8 cellular contexts compared by ENCODE assay signal in the genomic region with DNA sequence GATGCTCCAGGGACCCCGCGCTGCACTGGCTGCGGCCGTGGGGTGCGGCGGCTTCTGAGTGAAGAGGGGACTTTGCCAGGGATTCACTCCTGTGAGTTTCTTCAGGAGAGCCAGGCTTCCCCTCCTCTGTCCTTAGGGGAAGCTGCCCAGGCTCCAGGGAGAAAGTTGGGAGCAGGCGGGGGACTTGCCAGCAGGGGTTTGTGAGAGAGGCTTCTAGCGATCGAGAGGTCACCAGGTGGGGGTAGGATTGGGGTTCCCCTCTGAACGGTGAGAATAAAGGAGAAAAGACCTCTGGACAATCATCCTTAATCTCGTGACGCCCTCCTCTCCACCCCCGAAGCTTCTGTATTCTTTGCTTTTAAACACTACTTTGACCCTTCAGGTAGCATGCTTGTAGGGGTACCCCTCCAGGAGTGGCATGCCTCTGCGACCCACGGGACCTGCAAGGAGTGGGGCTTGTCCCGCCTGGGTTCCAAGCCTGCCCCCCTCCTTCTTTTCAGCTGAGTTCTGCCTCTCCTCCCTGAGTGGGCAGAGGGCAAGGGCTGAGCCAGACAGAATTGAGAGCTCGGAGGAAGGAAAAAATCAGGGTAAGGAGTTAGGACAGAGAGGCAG. TPM values are rescaled to one million over a fixed set of nuclear protein-coding genes. Genes with fewer than 3 reads are reported as not detected.
DNase-seq lines count a peak whose midpoint lies in the region; ATAC-seq, FAIRE-seq and TF ChIP-seq lines count a peak whose summit lies in the region.

No MANE protein-coding gene starts in this region.

- H3K36me3 ChIP-seq in astrocyte (ENCODE audit: insufficient read depth, low read length) (no peaks in the 10 kb centered on the region), HepG2 (replicated peaks in 1 of 2; ENCODE audit: control insufficient read depth in 1 of 2, insufficient read depth in 2 of 2, low read length in 2 of 2) (no peaks in the 10 kb centered on the region)

- peaks cover 74% of the 10 kb centered on the region for H3K27me3 Mint-ChIP-seq in activated CD4-positive, alpha-beta T cell treated with anti-CD3 and anti-CD28 coated beads, Interleukin-2, amount 10 ng/mL, durations not matched to agents 24 days and 14 days
- H3K27me3 Mint-ChIP-seq in astrocyte (ENCODE audit: low read depth, unreplicated experiment), result peaks cover 40% of the 10 kb centered on the region
- peaks cover 87% of the 10 kb centered on the region for H3K27me3 Mint-ChIP-seq in stimulated activated naive CD8-positive, alpha-beta T cell treated with anti-CD3 and anti-CD28 coated beads, Interleukin-15, amount 100 ng/mL, for 72 hours

- H4K20me1 ChIP-seq in astrocyte (ENCODE audit: insufficient read depth, low read length), result no peaks in the 10 kb centered on the region
- no peaks in the 10 kb centered on the region for H4K20me1 ChIP-seq in HepG2 (ENCODE audit: insufficient read depth, low read length)

- ATAC-seq in HepG2, result no peak
- ATAC-seq in stimulated activated naive CD8-positive, alpha-beta T cell treated with anti-CD3 and anti-CD28 coated beads, Interleukin-15, amount 100 ng/mL, for 72 hours, result peak; percentile 1
- ATAC-seq in GM19463 (IDR thresholded peaks at IDR 0.05; ENCODE audit: unreplicated experiment), result no peak

- in situ Hi-C loops in HepG2 (cut with HindIII; ENCODE audit: extremely low pct_ligation_motif_present, low pct_unique_long_range_greater_than_20kb), result no loop called here

- peaks cover 4% of the 10 kb centered on the region for H3K4me1 Mint-ChIP-seq in activated CD4-positive, alpha-beta T cell treated with anti-CD3 and anti-CD28 coated beads, Interleukin-2, amount 10 ng/mL, durations not matched to agents 24 days and 14 days
- peaks cover 4% of the 10 kb centered on the region for H3K4me1 Mint-ChIP-seq in astrocyte (ENCODE audit: low read depth, unreplicated experiment)
- H3K4me1 Mint-ChIP-seq in stimulated activated naive CD8-positive, alpha-beta T cell treated with anti-CD3 and anti-CD28 coated beads, Interleukin-15, amount 100 ng/mL, for 72 hours, result peaks cover 40% of the 10 kb centered on the region

- H3K4me1 ChIP-seq in astrocyte (ENCODE audit: insufficient read depth, low read length) (peaks cover 5% of the 10 kb centered on the region), HepG2 (ENCODE audit: insufficient read depth, low read length) (no peaks in the 10 kb centered on the region; the same call in 1 of the 2 replicates)

- H3K79me2 ChIP-seq in astrocyte (ENCODE audit: insufficient read depth, low read length), result no peaks in the 10 kb centered on the region
- no peaks in the 10 kb centered on the region for H3K79me2 ChIP-seq in HepG2 (ENCODE audit: insufficient read depth, low read length)

- no peak for TF ChIP-seq POLR2A in HepG2 (IDR thresholded peaks at IDR 0.05; ENCODE audit: insufficient read depth in 1 of 2, low read depth in 2 of 2, low read length in 2 of 2)

- 11% methylated on average over 17 of the region's 17 CpGs for WGBS in HepG2 (ENCODE audit: low lambda C conversion rate)

- H3K27ac ChIP-seq in astrocyte (ENCODE audit: low read depth, low read length) (no peak overlapping the region), HepG2 (ENCODE audit: extremely low read length, insufficient read depth, low read length) (no peak overlapping the region)

- H3K9me3 ChIP-seq in astrocyte (ENCODE audit: insufficient read depth, low read depth, low read length), result peaks cover 4% of the 10 kb centered on the region
- H3K9me3 ChIP-seq in HepG2 (ENCODE audit: low read length), result no peaks in the 10 kb centered on the region

- CTCF ChIA-PET in HepG2 (lab: Yijun Ruan, JAX; ENCODE audit: low intra/inter-chr PET ratio, low total read pairs), result no interaction called here

- BruUV-seq in HepG2 (replicated peaks; lab: Mats Ljungman, UMichigan), result no TSS peak

- H3K27ac Mint-ChIP-seq in activated CD4-positive, alpha-beta T cell treated with anti-CD3 and anti-CD28 coated beads, Interleukin-2, amount 10 ng/mL, durations not matched to agents 24 days and 14 days, result no peak overlapping the region
- no peak overlapping the region for H3K27ac Mint-ChIP-seq in astrocyte (ENCODE audit: unreplicated experiment)
- H3K27ac Mint-ChIP-seq in stimulated activated naive CD8-positive, alpha-beta T cell treated with anti-CD3 and anti-CD28 coated beads, Interleukin-15, amount 100 ng/mL, for 72 hours, result no peak overlapping the region

- intact Hi-C loops in activated CD4-positive, alpha-beta T cell treated with anti-CD3 and anti-CD28 coated beads, Interleukin-2, amount 10 ng/mL, durations not matched to agents 24 days and 14 days (cut with micrococcal nuclease), result no loop called here
- intact Hi-C loops in HepG2 (cut with micrococcal nuclease; ENCODE audit: unreplicated experiment), result no loop called here

- POLR2A ChIA-PET in HepG2 (lab: Yijun Ruan, JAX), result no interaction called here

- no peak for TF ChIP-seq RAD21 in HepG2 (CRISPR knock-in tag; IDR thresholded peaks at IDR 0.05)

- H2AFZ ChIP-seq in astrocyte (ENCODE audit: low read depth, low read length), result peak overlapping the region; percentile 73
- H2AFZ ChIP-seq in HepG2 (ENCODE audit: low read length), result no peak overlapping the region

- peaks cover 8% of the 10 kb centered on the region for H3K9me3 Mint-ChIP-seq in activated CD4-positive, alpha-beta T cell treated with anti-CD3 and anti-CD28 coated beads, Interleukin-2, amount 10 ng/mL, durations not matched to agents 24 days and 14 days
- H3K9me3 Mint-ChIP-seq in astrocyte (ENCODE audit: unreplicated experiment), result peaks cover 4% of the 10 kb centered on the region
- peaks cover 4 to 10% of the 10 kb centered on the region in 2 donors for H3K9me3 Mint-ChIP-seq in stimulated activated naive CD8-positive, alpha-beta T cell treated with anti-CD3 and anti-CD28 coated beads, Interleukin-15, amount 100 ng/mL, for 72 hours

- H3K4me2 ChIP-seq in astrocyte (ENCODE audit: low read length) (peak overlapping the region; percentile 86), HepG2 (ENCODE audit: low read depth, low read length) (peak overlapping the region; percentile 54)

- TF ChIP-seq CTCF in astrocyte (IDR thresholded peaks at IDR 0.05; ENCODE audit: insufficient read depth, low read depth, low read length) (no peak), HepG2 (CRISPR knock-in tag; IDR thresholded peaks at IDR 0.05) (no peak)

- H3K4me3 ChIP-seq in astrocyte (ENCODE audit: insufficient read depth, low read depth, low read length) (peak overlapping the region; percentile 41), HepG2 (replicated peaks in 1 of 3; ENCODE audit: insufficient read depth in 1 of 3, low read depth in 2 of 3, low read length in 3 of 3) (peak overlapping the region in 1 of 3 experiments; percentile 58; a peak in 2 of 6 replicates)

- FAIRE-seq in astrocyte (lab: Jason Lieb, UNC) (no peak), HepG2 (lab: Jason Lieb, UNC) (no peak)

- H3K36me3 Mint-ChIP-seq in activated CD4-positive, alpha-beta T cell treated with anti-CD3 and anti-CD28 coated beads, Interleukin-2, amount 10 ng/mL, durations not matched to agents 24 days and 14 days (ENCODE audit: low read depth), result no peaks in the 10 kb centered on the region
- no peaks in the 10 kb centered on the region for H3K36me3 Mint-ChIP-seq in astrocyte (ENCODE audit: low read depth, unreplicated experiment)

- no peak for DNase-seq in activated CD4-positive, alpha-beta T cell treated with anti-CD3 and anti-CD28 coated beads, Interleukin-2, amount 10 ng/mL, durations not matched to agents 24 days and 14 days
- DNase-seq in activated CD4-positive, alpha-beta T cell treated with anti-CD3 and anti-CD28 coated beads for 4 hours, result no peak
- DNase-seq in astrocyte (ENCODE audit: low read depth), result no peak
- no peak for DNase-seq in HepG2 (ENCODE audit: low spot score)
- DNase-seq in stimulated activated naive CD8-positive, alpha-beta T cell treated with anti-CD3 and anti-CD28 coated beads, Interleukin-15, amount 100 ng/mL, for 72 hours, result no peak
- DNase-seq in stimulated activated CD4-positive, alpha-beta T cell treated with anti-CD3 and anti-CD28 coated beads, Interleukin-4, amount 100 ng/mL, for 4 hours, result no peak
- DNase-seq in activated effector memory CD4-positive, alpha-beta T cell treated with Interleukin-2 at 50 U/mL for 16 hours, result no peak

- H3K9ac ChIP-seq in astrocyte (ENCODE audit: low read length) (no peak overlapping the region), HepG2 (ENCODE audit: insufficient read depth, low read depth, low read length) (no peak overlapping the region)

- no peak for TF ChIP-seq EP300 in HepG2 (IDR thresholded peaks at IDR 0.05; ENCODE audit: low read depth in 2 of 2, low read length in 2 of 2)
- TF ChIP-seq EP300 in HepG2 (CRISPR knock-in tag; IDR thresholded peaks at IDR 0.05; ENCODE audit: borderline replicate concordance), result no peak

- H3K27me3 ChIP-seq in astrocyte (ENCODE audit: insufficient read depth, low read length) (peaks cover 57% of the 10 kb centered on the region), HepG2 (ENCODE audit: control insufficient read depth in 1 of 2, insufficient read depth in 2 of 2, low read length in 2 of 2) (peaks cover 11 to 63% of the 10 kb centered on the region in 2 experiments; a peak in 4 of 5 replicates)

- peak overlapping the region; percentile 40 for H3K4me3 Mint-ChIP-seq in activated CD4-positive, alpha-beta T cell treated with anti-CD3 and anti-CD28 coated beads, Interleukin-2, amount 10 ng/mL, durations not matched to agents 24 days and 14 days
- H3K4me3 Mint-ChIP-seq in astrocyte (ENCODE audit: unreplicated experiment), result no peak overlapping the region
- peak overlapping the region; percentile 71 to 80 for H3K4me3 Mint-ChIP-seq in stimulated activated naive CD8-positive, alpha-beta T cell treated with anti-CD3 and anti-CD28 coated beads, Interleukin-15, amount 100 ng/mL, for 72 hours

RNA-seq across cellular contexts. Expression of gene PROKR1, which starts 0.6 kb away (rescaled TPM):
- not detected in 2 replicates for total RNA-seq in activated CD4-positive, alpha-beta T cell treated with anti-CD3 and anti-CD28 coated beads, Interleukin-2, amount 10 ng/mL, durations not matched to agents 24 days and 14 days
- total RNA-seq in astrocyte (0.05 TPM in 1 of 2 replicates, not detected in the other), HepG2 (2016; rRNA removed; fragmentation: Illumina TruSeq; extraction: Trizol) (not detected in 2 replicates)
- not detected in 2 replicates for total RNA-seq in HepG2 (2016; cell fraction: cytosol; rRNA removed; fragmentation: Illumina TruSeq; extraction: Trizol; ENCODE audit: low read depth)
- not detected in 2 replicates for total RNA-seq in HepG2 (2016; cell fraction: insoluble cytoplasmic fraction; rRNA removed; fragmentation: Illumina TruSeq; extraction: Trizol)
- total RNA-seq in HepG2 (2016; cell fraction: membrane; rRNA removed; fragmentation: Illumina TruSeq; extraction: Trizol), result not detected in 2 replicates
- total RNA-seq in HepG2 (2016; cell fraction: nucleus; rRNA removed; fragmentation: Illumina TruSeq; extraction: Trizol), result not detected in 2 replicates
- polyA plus RNA-seq in HepG2 (2011; rRNA removed), result not detected in 2 replicates
- not detected in 2 replicates for polyA plus RNA-seq in HepG2 (2011; cell fraction: cytosol; rRNA removed)
- polyA plus RNA-seq in HepG2 (2011; cell fraction: nucleus; rRNA removed), result not detected in 2 replicates
- polyA plus RNA-seq in HepG2 (2012), result not detected in 2 replicates
- polyA plus RNA-seq in HepG2 (2016; cell fraction: cytosol; fragmentation: Illumina TruSeq; extraction: Trizol; ENCODE audit: low read depth), result not detected in 2 replicates
- polyA plus RNA-seq in HepG2 (2016; cell fraction: insoluble cytoplasmic fraction; fragmentation: Illumina TruSeq; extraction: Trizol; ENCODE audit: low read depth), result not detected in 2 replicates
- not detected in 2 replicates for polyA plus RNA-seq in HepG2 (2016; cell fraction: membrane; fragmentation: Illumina TruSeq; extraction: Trizol; ENCODE audit: low read depth)
- polyA plus RNA-seq in HepG2 (2016; cell fraction: nucleus; fragmentation: Illumina TruSeq; extraction: Trizol; ENCODE audit: insufficient read depth, low read depth), result not detected in 2 replicates
- not detected in 2 replicates for polyA minus RNA-seq in HepG2 (2011; rRNA and poly(A)+ RNA removed; ENCODE audit: low replicate concordance)
- not detected in 2 replicates for polyA minus RNA-seq in HepG2 (2011; cell fraction: cytosol; rRNA and poly(A)+ RNA removed)
- polyA minus RNA-seq in HepG2 (2011; cell fraction: nucleus; rRNA and poly(A)+ RNA removed), result not detected in 2 replicates
